ENCODE assay signal across 33 cellular contexts in the genomic region with DNA sequence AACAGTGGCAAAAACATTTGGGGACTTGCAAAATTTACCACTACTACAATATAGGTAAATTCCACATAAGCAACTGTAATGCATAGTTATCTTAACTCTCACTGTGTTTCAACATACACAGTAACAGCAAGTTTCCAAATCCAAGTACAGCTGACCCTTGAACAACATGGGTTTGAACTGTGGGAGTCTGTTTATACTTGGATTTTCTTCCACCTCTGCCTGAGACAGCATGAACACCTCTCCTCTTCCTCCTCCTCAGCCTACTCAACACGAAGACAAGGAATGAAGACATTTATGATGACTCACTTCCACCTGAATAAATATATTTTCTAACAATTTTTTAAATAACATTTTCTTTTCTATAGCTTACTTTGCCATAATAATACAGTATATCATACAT.
"Had no signal": no experiment of that assay in that cellular context is flagged by ENCODE, and none has a peak within 500 bp of the region (broad histone marks: within the 10 kb centered on the region; RNA-seq: fewer than 3 reads in every experiment).

No MANE protein-coding gene starts in this region.

- H3K4me2 ChIP-seq: smooth muscle cell had no signal

- H3K4me3 ChIP-seq: colonic mucosa, dorsolateral prefrontal cortex, heart right ventricle, pancreas, prostate gland, sigmoid colon, smooth muscle cell, thyroid gland, upper lobe of left lung, vagina had no signal

- H3K4me1 ChIP-seq: colonic mucosa, prostate gland, thyroid gland had no signal

- H3K4me3 Mint-ChIP-seq: activated naive CD4-positive, alpha-beta T cell treated with anti-CD3 and anti-CD28 coated beads, Interleukin-2, amount 10 ng/mL, durations not matched to agents 7 days and 5 days; neural crest cell; stimulated activated memory B cell treated with anti-CD40 and anti-IgM and Interleukin-4, amounts not matched to agents 10 μg/mL and 1 μg/mL and 100 μg/mL, for 72 hours; stimulated activated naive CD8-positive, alpha-beta T cell treated with anti-CD3 and anti-CD28 coated beads, Interleukin-15, amount 100 ng/mL, for 72 hours; T-helper 1 cell treated with Interleukin-12 subunit alpha and Interleukin-12 subunit beta and Interleukin-4 antibody, amounts not matched to agents 30 μg/mL and 1 μg/mL, for 36 hours had no signal

- H3K27me3 Mint-ChIP-seq: activated naive CD4-positive, alpha-beta T cell treated with anti-CD3 and anti-CD28 coated beads, Interleukin-2, amount 10 ng/mL, durations not matched to agents 7 days and 5 days; effector memory CD8-positive, alpha-beta T cell; naive thymus-derived CD8-positive, alpha-beta T cell; stimulated activated memory B cell treated with anti-CD40 and anti-IgM and Interleukin-4, amounts not matched to agents 10 μg/mL and 1 μg/mL and 100 μg/mL, for 72 hours; stimulated activated naive CD8-positive, alpha-beta T cell treated with anti-CD3 and anti-CD28 coated beads, Interleukin-15, amount 100 ng/mL, for 72 hours had no signal

- H3K9me3 ChIP-seq: colonic mucosa, heart right ventricle, pancreas, prostate gland, sigmoid colon, thyroid gland, upper lobe of left lung, vagina had no signal

- FAIRE-seq: islet of Langerhans, pancreas had no signal

- H3K27me3 ChIP-seq: colonic mucosa, dorsolateral prefrontal cortex, heart right ventricle, pancreas, sigmoid colon, thyroid gland, upper lobe of left lung, vagina had no signal

- DNase-seq: activated CD4-positive, alpha-beta T cell treated with anti-CD3 and anti-CD28 coated beads for 48 hours; activated CD4-positive, alpha-beta T cell treated with anti-CD3 and anti-CD28 coated beads, Interleukin-2, amount 50 U/mL, for 48 hours; activated CD8-positive, alpha-beta memory T cell treated with anti-CD3 and anti-CD28 coated beads for 24 hours; activated gamma-delta T cell; activated naive CD4-positive, alpha-beta T cell treated with anti-CD3 and anti-CD28 coated beads, Interleukin-2, amount 10 ng/mL, durations not matched to agents 7 days and 5 days; colonic mucosa; dorsolateral prefrontal cortex; effector memory CD8-positive, alpha-beta T cell; foreskin melanocyte; heart right ventricle; naive thymus-derived CD8-positive, alpha-beta T cell; nucleus accumbens; pancreas; retina; sigmoid colon; stimulated activated CD4-positive, alpha-beta T cell treated with anti-CD3 and anti-CD28 coated beads, Interleukin-1b, Interleukin-23, amount 100 ng/mL, for 48 hours; stimulated activated CD4-positive, alpha-beta T cell treated with anti-CD3 and anti-CD28 coated beads, Interleukin-4, amount 100 ng/mL, for 4 hours; stimulated activated CD8-positive, alpha-beta memory T cell treated with anti-CD3 and anti-CD28 coated beads, Interleukin-4, amount 100 ng/mL, for 48 hours; stimulated activated naive CD8-positive, alpha-beta T cell treated with anti-CD3 and anti-CD28 coated beads, Interleukin-15, amount 100 ng/mL, for 72 hours; substantia nigra; T1000; thyroid gland; upper lobe of left lung; WERI-Rb-1 had no signal

- H3K9me3 Mint-ChIP-seq: activated naive CD4-positive, alpha-beta T cell treated with anti-CD3 and anti-CD28 coated beads, Interleukin-2, amount 10 ng/mL, durations not matched to agents 7 days and 5 days; effector memory CD8-positive, alpha-beta T cell; naive thymus-derived CD8-positive, alpha-beta T cell; neural crest cell; stimulated activated memory B cell treated with anti-CD40 and anti-IgM and Interleukin-4, amounts not matched to agents 10 μg/mL and 1 μg/mL and 100 μg/mL, for 72 hours; stimulated activated naive CD8-positive, alpha-beta T cell treated with anti-CD3 and anti-CD28 coated beads, Interleukin-15, amount 100 ng/mL, for 72 hours; T-helper 1 cell treated with Interleukin-12 subunit alpha and Interleukin-12 subunit beta and Interleukin-4 antibody, amounts not matched to agents 30 μg/mL and 1 μg/mL, for 36 hours had no signal

- H3K27ac Mint-ChIP-seq: activated naive CD4-positive, alpha-beta T cell treated with anti-CD3 and anti-CD28 coated beads, Interleukin-2, amount 10 ng/mL, durations not matched to agents 7 days and 5 days; naive thymus-derived CD8-positive, alpha-beta T cell; stimulated activated memory B cell treated with anti-CD40 and anti-IgM and Interleukin-4, amounts not matched to agents 10 μg/mL and 1 μg/mL and 100 μg/mL, for 72 hours; stimulated activated naive CD8-positive, alpha-beta T cell treated with anti-CD3 and anti-CD28 coated beads, Interleukin-15, amount 100 ng/mL, for 72 hours; T-helper 1 cell treated with Interleukin-12 subunit alpha and Interleukin-12 subunit beta and Interleukin-4 antibody, amounts not matched to agents 30 μg/mL and 1 μg/mL, for 36 hours had no signal

- H3K4me1 Mint-ChIP-seq: neural crest cell had no signal

- H3K27ac ChIP-seq: colonic mucosa, heart right ventricle, pancreas, prostate gland, sigmoid colon, thyroid gland, upper lobe of left lung, vagina, WERI-Rb-1 had no signal

- H3K36me3 ChIP-seq: colonic mucosa, pancreas, prostate gland, WERI-Rb-1 had no signal

- ATAC-seq: activated CD4-positive, CD25-positive, alpha-beta regulatory T cell treated with anti-CD3 and anti-CD28 coated beads, Interleukin-2, amount 50 U/mL, for 24 hours; effector memory CD8-positive, alpha-beta T cell; esophagus mucosa; heart right ventricle; naive thymus-derived CD8-positive, alpha-beta T cell; stimulated activated memory B cell treated with anti-CD40 and anti-IgM and Interleukin-4, amounts not matched to agents 10 μg/mL and 1 μg/mL and 100 μg/mL, for 72 hours; stimulated activated naive CD8-positive, alpha-beta T cell treated with anti-CD3 and anti-CD28 coated beads, Interleukin-15, amount 100 ng/mL, for 72 hours had no signal
